In genomic region chr6:17729223-17730077, GRCh38 we compare ENCODE assay signal across 1 cellular context.
TF ChIP-seq lines count a peak whose summit lies in the region.

No MANE protein-coding gene starts in this region.

TF ChIP-seq in K562, 482 proteins besides CTCF, POLR2A, EP300 and RAD21 (continued from another document and continues in another):
- TF ChIP-seq ZNF263 (CRISPR knock-in tag; IDR thresholded peaks at IDR 0.05; ENCODE audit: borderline replicate concordance) (no peak), RBFOX2 (IDR thresholded peaks at IDR 0.05; ENCODE audit: low read depth, low read length) (peak; percentile 48; the same call in 1 of the 2 replicates), ZNF586 (CRISPR knock-in tag; conservative IDR thresholded peaks at IDR 0.05) (no peak), NFXL1 (CRISPR knock-in tag; IDR thresholded peaks at IDR 0.05) (no peak), TEAD4 (IDR thresholded peaks at IDR 0.05; ENCODE audit: low read length) (0 out of 2 replicates have a peak, but pooled peaks have one; percentile 40), TEAD4 (CRISPR knock-in tag; IDR thresholded peaks at IDR 0.05; ENCODE audit: borderline replicate concordance) (no peak), ZBTB34 (CRISPR knock-in tag; IDR thresholded peaks at IDR 0.05) (no peak), GATA2 (CRISPR knock-in tag; IDR thresholded peaks at IDR 0.05) (no peak; the same call in 1 of the 2 replicates), PHB2 (IDR thresholded peaks at IDR 0.05; ENCODE audit: low read depth) (no peak), ZNF584 (CRISPR knock-in tag; IDR thresholded peaks at IDR 0.05; ENCODE audit: low read depth) (peak; percentile 28; the same call in 1 of the 2 replicates), CREB1 (IDR thresholded peaks at IDR 0.05) (no peak), CREB1 (CRISPR knock-in tag; IDR thresholded peaks at IDR 0.05) (no peak), NR2C2 (CRISPR knock-in tag; IDR thresholded peaks at IDR 0.05) (no peak), NR2C2 (tag; IDR thresholded peaks at IDR 0.05) (peak; percentile 61), KDM1A (IDR thresholded peaks at IDR 0.05) (0 out of 4 replicates have a peak, but pooled peaks of 1 of the 2 experiments have one; percentile 9), SREBF2 (CRISPR knock-in tag; IDR thresholded peaks at IDR 0.05) (no peak), ZBTB8A (IDR thresholded peaks at IDR 0.05; ENCODE audit: partially characterized antibody) (no peak), ZNF408 (CRISPR knock-in tag; IDR thresholded peaks at IDR 0.05; ENCODE audit: low read depth) (no peak), TOE1 (IDR thresholded peaks at IDR 0.05; ENCODE audit: borderline replicate concordance) (no peak; the same call in 1 of the 2 replicates), TOE1 (CRISPR knock-in tag; IDR thresholded peaks at IDR 0.05; ENCODE audit: borderline replicate concordance, low read depth) (no peak), CUX1 (CRISPR knock-in tag; IDR thresholded peaks at IDR 0.05) (no peak), ZNF280B (CRISPR knock-in tag; IDR thresholded peaks at IDR 0.05) (no peak), CBX5 (IDR thresholded peaks at IDR 0.05; ENCODE audit: borderline replicate concordance, low read depth) (no peak), ARHGAP35 (IDR thresholded peaks at IDR 0.05; ENCODE audit: partially characterized antibody) (no peak), ELF1 (tag; IDR thresholded peaks at IDR 0.05) (no peak), ZNF75A (CRISPR knock-in tag; IDR thresholded peaks at IDR 0.05) (no peak), PREB (CRISPR knock-in tag; IDR thresholded peaks at IDR 0.05) (no peak), MEF2A (IDR thresholded peaks at IDR 0.05; ENCODE audit: control insufficient read depth, low read depth, low read length) (no peak), ZNF589 (CRISPR knock-in tag; IDR thresholded peaks at IDR 0.05; ENCODE audit: low read depth) (peak; percentile 46; the same call in 1 of the 2 replicates), SIX5 (IDR thresholded peaks at IDR 0.05; ENCODE audit: borderline replicate concordance in 1 of 2, insufficient read depth in 1 of 2, low read depth in 1 of 2, low read length in 2 of 2) (no peak), NRF1 (conservative IDR thresholded peaks at IDR 0.05 in 1 of 2, IDR thresholded peaks at IDR 0.05 in 1 of 2) (0 out of 4 replicates have a peak, but pooled peaks of 1 of the 2 experiments have one; percentile 16), FOXP1 (CRISPR knock-in tag; IDR thresholded peaks at IDR 0.05) (no peak), SOX6 (IDR thresholded peaks at IDR 0.05) (peak; percentile 26; the same call in 1 of the 2 replicates)
- TF ChIP-seq, protein P1, sequence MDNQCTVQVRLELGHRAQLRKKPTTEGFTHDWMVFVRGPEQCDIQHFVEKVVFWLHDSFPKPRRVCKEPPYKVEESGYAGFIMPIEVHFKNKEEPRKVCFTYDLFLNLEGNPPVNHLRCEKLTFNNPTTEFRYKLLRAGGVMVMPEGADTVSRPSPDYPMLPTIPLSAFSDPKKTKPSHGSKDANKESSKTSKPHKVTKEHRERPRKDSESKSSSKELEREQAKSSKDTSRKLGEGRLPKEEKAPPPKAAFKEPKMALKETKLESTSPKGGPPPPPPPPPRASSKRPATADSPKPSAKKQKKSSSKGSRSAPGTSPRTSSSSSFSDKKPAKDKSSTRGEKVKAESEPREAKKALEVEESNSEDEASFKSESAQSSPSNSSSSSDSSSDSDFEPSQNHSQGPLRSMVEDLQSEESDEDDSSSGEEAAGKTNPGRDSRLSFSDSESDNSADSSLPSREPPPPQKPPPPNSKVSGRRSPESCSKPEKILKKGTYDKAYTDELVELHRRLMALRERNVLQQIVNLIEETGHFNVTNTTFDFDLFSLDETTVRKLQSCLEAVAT (IDR thresholded peaks at IDR 0.05), result no peak
- TF ChIP-seq, protein P2, sequence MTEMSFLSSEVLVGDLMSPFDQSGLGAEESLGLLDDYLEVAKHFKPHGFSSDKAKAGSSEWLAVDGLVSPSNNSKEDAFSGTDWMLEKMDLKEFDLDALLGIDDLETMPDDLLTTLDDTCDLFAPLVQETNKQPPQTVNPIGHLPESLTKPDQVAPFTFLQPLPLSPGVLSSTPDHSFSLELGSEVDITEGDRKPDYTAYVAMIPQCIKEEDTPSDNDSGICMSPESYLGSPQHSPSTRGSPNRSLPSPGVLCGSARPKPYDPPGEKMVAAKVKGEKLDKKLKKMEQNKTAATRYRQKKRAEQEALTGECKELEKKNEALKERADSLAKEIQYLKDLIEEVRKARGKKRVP (CRISPR knock-in tag; IDR thresholded peaks at IDR 0.05), result no peak
- TF ChIP-seq, protein P3, sequence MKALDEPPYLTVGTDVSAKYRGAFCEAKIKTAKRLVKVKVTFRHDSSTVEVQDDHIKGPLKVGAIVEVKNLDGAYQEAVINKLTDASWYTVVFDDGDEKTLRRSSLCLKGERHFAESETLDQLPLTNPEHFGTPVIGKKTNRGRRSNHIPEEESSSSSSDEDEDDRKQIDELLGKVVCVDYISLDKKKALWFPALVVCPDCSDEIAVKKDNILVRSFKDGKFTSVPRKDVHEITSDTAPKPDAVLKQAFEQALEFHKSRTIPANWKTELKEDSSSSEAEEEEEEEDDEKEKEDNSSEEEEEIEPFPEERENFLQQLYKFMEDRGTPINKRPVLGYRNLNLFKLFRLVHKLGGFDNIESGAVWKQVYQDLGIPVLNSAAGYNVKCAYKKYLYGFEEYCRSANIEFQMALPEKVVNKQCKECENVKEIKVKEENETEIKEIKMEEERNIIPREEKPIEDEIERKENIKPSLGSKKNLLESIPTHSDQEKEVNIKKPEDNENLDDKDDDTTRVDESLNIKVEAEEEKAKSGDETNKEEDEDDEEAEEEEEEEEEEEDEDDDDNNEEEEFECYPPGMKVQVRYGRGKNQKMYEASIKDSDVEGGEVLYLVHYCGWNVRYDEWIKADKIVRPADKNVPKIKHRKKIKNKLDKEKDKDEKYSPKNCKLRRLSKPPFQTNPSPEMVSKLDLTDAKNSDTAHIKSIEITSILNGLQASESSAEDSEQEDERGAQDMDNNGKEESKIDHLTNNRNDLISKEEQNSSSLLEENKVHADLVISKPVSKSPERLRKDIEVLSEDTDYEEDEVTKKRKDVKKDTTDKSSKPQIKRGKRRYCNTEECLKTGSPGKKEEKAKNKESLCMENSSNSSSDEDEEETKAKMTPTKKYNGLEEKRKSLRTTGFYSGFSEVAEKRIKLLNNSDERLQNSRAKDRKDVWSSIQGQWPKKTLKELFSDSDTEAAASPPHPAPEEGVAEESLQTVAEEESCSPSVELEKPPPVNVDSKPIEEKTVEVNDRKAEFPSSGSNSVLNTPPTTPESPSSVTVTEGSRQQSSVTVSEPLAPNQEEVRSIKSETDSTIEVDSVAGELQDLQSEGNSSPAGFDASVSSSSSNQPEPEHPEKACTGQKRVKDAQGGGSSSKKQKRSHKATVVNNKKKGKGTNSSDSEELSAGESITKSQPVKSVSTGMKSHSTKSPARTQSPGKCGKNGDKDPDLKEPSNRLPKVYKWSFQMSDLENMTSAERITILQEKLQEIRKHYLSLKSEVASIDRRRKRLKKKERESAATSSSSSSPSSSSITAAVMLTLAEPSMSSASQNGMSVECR (CRISPR knock-in tag; IDR thresholded peaks at IDR 0.05), result no peak
- TF ChIP-seq, protein P4, sequence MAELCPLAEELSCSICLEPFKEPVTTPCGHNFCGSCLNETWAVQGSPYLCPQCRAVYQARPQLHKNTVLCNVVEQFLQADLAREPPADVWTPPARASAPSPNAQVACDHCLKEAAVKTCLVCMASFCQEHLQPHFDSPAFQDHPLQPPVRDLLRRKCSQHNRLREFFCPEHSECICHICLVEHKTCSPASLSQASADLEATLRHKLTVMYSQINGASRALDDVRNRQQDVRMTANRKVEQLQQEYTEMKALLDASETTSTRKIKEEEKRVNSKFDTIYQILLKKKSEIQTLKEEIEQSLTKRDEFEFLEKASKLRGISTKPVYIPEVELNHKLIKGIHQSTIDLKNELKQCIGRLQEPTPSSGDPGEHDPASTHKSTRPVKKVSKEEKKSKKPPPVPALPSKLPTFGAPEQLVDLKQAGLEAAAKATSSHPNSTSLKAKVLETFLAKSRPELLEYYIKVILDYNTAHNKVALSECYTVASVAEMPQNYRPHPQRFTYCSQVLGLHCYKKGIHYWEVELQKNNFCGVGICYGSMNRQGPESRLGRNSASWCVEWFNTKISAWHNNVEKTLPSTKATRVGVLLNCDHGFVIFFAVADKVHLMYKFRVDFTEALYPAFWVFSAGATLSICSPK (IDR thresholded peaks at IDR 0.05; ENCODE audit: borderline replicate concordance), result no peak
- TF ChIP-seq, protein P5, sequence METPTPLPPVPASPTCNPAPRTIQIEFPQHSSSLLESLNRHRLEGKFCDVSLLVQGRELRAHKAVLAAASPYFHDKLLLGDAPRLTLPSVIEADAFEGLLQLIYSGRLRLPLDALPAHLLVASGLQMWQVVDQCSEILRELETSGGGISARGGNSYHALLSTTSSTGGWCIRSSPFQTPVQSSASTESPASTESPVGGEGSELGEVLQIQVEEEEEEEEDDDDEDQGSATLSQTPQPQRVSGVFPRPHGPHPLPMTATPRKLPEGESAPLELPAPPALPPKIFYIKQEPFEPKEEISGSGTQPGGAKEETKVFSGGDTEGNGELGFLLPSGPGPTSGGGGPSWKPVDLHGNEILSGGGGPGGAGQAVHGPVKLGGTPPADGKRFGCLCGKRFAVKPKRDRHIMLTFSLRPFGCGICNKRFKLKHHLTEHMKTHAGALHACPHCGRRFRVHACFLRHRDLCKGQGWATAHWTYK (CRISPR knock-in tag; IDR thresholded peaks at IDR 0.05), result no peak
